Comparison of ENCODE assay signal across 27 cellular contexts in the genomic region with DNA sequence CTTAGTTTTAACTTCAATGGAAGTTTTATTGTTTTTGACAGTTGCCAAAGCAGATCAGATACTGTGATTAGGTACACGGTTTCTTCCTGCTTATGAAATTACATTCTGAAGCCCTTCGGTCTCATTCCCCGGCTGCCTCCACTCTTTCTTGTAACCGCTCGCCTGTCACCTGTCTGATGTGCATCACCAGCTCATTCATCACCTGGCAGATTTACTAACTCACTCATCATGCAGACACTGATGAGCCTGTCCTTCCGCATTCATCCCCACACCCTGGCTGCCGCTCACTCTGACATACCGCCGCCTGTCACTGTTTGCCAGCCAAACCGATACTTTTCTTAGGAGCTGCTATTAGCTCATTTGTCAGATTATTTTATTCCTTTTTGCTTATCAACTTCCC.
"Had no signal": no experiment of that assay in that cellular context is flagged by ENCODE, and none has a peak within 500 bp of the region (broad histone marks: within the 10 kb centered on the region; RNA-seq: fewer than 3 reads in every experiment).

No MANE protein-coding gene starts in this region.

- H3K4me1 ChIP-seq: heart right ventricle, left lung, prostate gland, testis, upper lobe of right lung, uterus had no signal

- H3K27ac ChIP-seq: dorsolateral prefrontal cortex, esophagus muscularis mucosa, heart right ventricle, left lung, prostate gland, right atrium auricular region, sigmoid colon, testis, tibial artery, upper lobe of right lung, uterus had no signal

- ATAC-seq: heart right ventricle; left cardiac atrium; left lung; naive thymus-derived CD4-positive, alpha-beta T cell; stimulated activated memory B cell treated with anti-CD40 and anti-IgM and Interleukin-4, amounts not matched to agents 10 μg/mL and 1 μg/mL and 100 μg/mL, for 72 hours; stimulated activated naive CD8-positive, alpha-beta T cell treated with anti-CD3 and anti-CD28 coated beads, Interleukin-15, Interleukin-2, amounts not matched to agents 100 U/mL and 50 U/mL, for 24 hours; upper lobe of right lung had no signal

- H3K36me3 ChIP-seq: esophagus muscularis mucosa, heart right ventricle, left lung, prostate gland, right atrium auricular region, sigmoid colon, tibial artery, upper lobe of right lung, uterus had no signal

- H3K9me3 ChIP-seq: esophagus muscularis mucosa, left lung, prostate gland, right atrium auricular region, sigmoid colon, testis, tibial artery, upper lobe of right lung, uterus had no signal

- FAIRE-seq: colon, islet of Langerhans had no signal

- H3K4me3 ChIP-seq: dorsolateral prefrontal cortex, esophagus muscularis mucosa, heart right ventricle, left lung, prostate gland, right atrium auricular region, sigmoid colon, testis, tibial artery, upper lobe of right lung, uterus had no signal

- H3K27me3 ChIP-seq: dorsolateral prefrontal cortex, esophagus muscularis mucosa, left lung, right atrium auricular region, sigmoid colon, testis, tibial artery, upper lobe of right lung, uterus had no signal

- DNase-seq: dorsolateral prefrontal cortex; effector CD4-positive, alpha-beta T cell; foreskin melanocyte; glutamatergic neuron; heart right ventricle; hippocampal formation; left cardiac atrium; left lung; mammary epithelial cell; mesendoderm; midbrain; naive thymus-derived CD4-positive, alpha-beta T cell; sigmoid colon; stimulated activated CD4-positive, alpha-beta T cell treated with anti-CD3 and anti-CD28 coated beads, Interleukin-2, amount 100 ng/mL, for 24 hours; stimulated activated CD4-positive, alpha-beta T cell treated with anti-CD3 and anti-CD28 coated beads, Interleukin-4, amount 100 ng/mL, for 4 hours; stimulated activated naive CD8-positive, alpha-beta T cell treated with anti-CD3 and anti-CD28 coated beads, Interleukin-15, Interleukin-2, amounts not matched to agents 100 U/mL and 50 U/mL, for 24 hours; substantia nigra; testis; tibial artery; upper lobe of right lung; uterus had no signal
